9 cellular contexts compared by ENCODE assay signal in the genomic region with DNA sequence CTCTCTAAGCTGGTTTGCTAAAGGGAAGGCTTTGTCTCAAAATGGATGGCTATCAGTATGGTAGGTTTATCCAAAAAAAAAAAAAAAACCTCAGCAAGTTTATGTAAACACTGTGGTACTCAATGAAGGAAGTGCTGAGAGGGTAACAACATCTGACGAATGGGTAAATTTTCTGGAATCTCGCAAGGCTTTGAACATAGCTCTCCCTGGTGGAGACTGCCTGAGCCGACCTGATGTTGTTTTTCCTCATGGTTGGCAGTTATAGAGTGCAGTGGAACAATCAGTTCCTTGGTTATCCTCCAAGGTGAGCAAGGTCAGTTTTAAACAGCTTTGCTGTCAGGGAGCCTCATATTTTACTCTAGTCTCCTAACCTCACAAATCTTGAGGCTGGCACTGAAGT.
DNase-seq lines count a peak whose midpoint lies in the region; ATAC-seq, FAIRE-seq and TF ChIP-seq lines count a peak whose summit lies in the region.
"Had no signal": no experiment of that assay in that cellular context is flagged by ENCODE, and none has a peak within 500 bp of the region (broad histone marks: within the 10 kb centered on the region; RNA-seq: fewer than 3 reads in every experiment).

No MANE protein-coding gene starts in this region.

- H3K4me3 ChIP-seq in Loucy (ENCODE audit: low read length, poor library complexity, severe bottlenecking): no peak overlapping the region
- no peak overlapping the region for H3K4me3 ChIP-seq in cardiac fibroblast (replicated peaks in 1 of 2; ENCODE audit: low read depth in 2 of 2, low read length in 2 of 2)
- H3K4me3 ChIP-seq in esophagus muscularis mucosa: no peak overlapping the region

- no peak overlapping the region for H3K27ac ChIP-seq in CD4-positive, alpha-beta T cell (ENCODE audit: low read depth, low read length)
- H3K27ac ChIP-seq in esophagus muscularis mucosa (replicated peaks in 1 of 4): no peak overlapping the region

- H3K36me3 ChIP-seq in Loucy (ENCODE audit: insufficient read depth, low read length) (no peaks in the 10 kb centered on the region), esophagus muscularis mucosa (no peaks in the 10 kb centered on the region)

- no peaks in the 10 kb centered on the region for H3K9me3 ChIP-seq in Loucy (ENCODE audit: insufficient read depth, low read depth, low read length)
- no peaks in the 10 kb centered on the region for H3K9me3 ChIP-seq in CD4-positive, alpha-beta T cell (ENCODE audit: control insufficient read depth, low read length)
- H3K9me3 ChIP-seq in esophagus muscularis mucosa: no peaks in the 10 kb centered on the region

- no peak overlapping the region for H3K27ac Mint-ChIP-seq in CD4-positive, alpha-beta T cell

- TF ChIP-seq CTCF in D721Med (IDR thresholded peaks at IDR 0.05; ENCODE audit: insufficient read depth, missing control alignments) (peak; percentile 49), Loucy (conservative IDR thresholded peaks at IDR 0.05; ENCODE audit: low read length) (peak; percentile 48), cardiac fibroblast (IDR thresholded peaks at IDR 0.05; ENCODE audit: low read depth, low read length) (peak; percentile 37), esophagus muscularis mucosa (IDR thresholded peaks at IDR 0.05) (no peak)
- no peak for TF ChIP-seq CTCF in CD4-positive, alpha-beta T cell (IDR thresholded peaks at IDR 0.05)

- no peaks in the 10 kb centered on the region for H3K79me2 ChIP-seq in Loucy (ENCODE audit: insufficient read depth, low read length)

- H3K4me1 ChIP-seq in Loucy (ENCODE audit: insufficient read depth, low read length, poor library complexity, severe bottlenecking): peaks cover 32% of the 10 kb centered on the region
- no peaks in the 10 kb centered on the region for H3K4me1 ChIP-seq in esophagus muscularis mucosa

- FAIRE-seq in D721Med (lab: Jason Lieb, UNC): no peak

- no peaks in the 10 kb centered on the region for H3K9me3 Mint-ChIP-seq in CD4-positive, alpha-beta T cell

- intact Hi-C loops in CD4-positive, alpha-beta T cell (cut with DNase I, micrococcal nuclease): no loop called here
- intact Hi-C loops in esophagus muscularis mucosa (cut with DNase I): no loop called here

- H3K9me2 ChIP-seq in Loucy (replicated peaks; ENCODE audit: low read depth, low read length): no peaks in the 10 kb centered on the region

- H3K4me3 Mint-ChIP-seq in CD4-positive, alpha-beta T cell: no peak overlapping the region

- H3K4me1 Mint-ChIP-seq in CD4-positive, alpha-beta T cell (ENCODE audit: low read depth): no peaks in the 10 kb centered on the region

- H2AFZ ChIP-seq in Loucy (ENCODE audit: low read length): no peak overlapping the region

- TF ChIP-seq EP300 in esophagus muscularis mucosa (IDR thresholded peaks at IDR 0.05): no peak

- TF ChIP-seq POLR2A in esophagus muscularis mucosa (IDR thresholded peaks at IDR 0.05; ENCODE audit: low read depth): no peak

- no peak overlapping the region for H3K9ac ChIP-seq in Loucy (ENCODE audit: low read depth, low read length, poor library complexity, severe bottlenecking)

- no peak for ATAC-seq in CD4-positive, alpha-beta T cell (ENCODE audit: poor library complexity)

- H3K27me3 ChIP-seq in Loucy (ENCODE audit: insufficient read depth, low read length, poor library complexity, severe bottlenecking) (no peaks in the 10 kb centered on the region), esophagus muscularis mucosa (no peaks in the 10 kb centered on the region)
- no peaks in the 10 kb centered on the region for H3K27me3 ChIP-seq in CD4-positive, alpha-beta T cell (ENCODE audit: control insufficient read depth, insufficient read depth, low read length)

- no peaks in the 10 kb centered on the region for H4K20me1 ChIP-seq in Loucy (ENCODE audit: insufficient read depth, low read length, poor library complexity, severe bottlenecking)

- WGBS in esophagus muscularis mucosa: 65% methylated on average over 3 of the region's 3 CpGs

- no peaks in the 10 kb centered on the region for H3K27me3 Mint-ChIP-seq in CD4-positive, alpha-beta T cell

- DNase-seq in D721Med (ENCODE audit: insufficient read length, low spot score) (no peak), cardiac fibroblast (ENCODE audit: low read depth in 2 of 2) (peak; percentile 22 to 35), lung microvascular endothelial cell (ENCODE audit: low read depth in 2 of 2) (peak; percentile 3 to 6), germinal center (ENCODE audit: low spot score) (no peak), esophagus muscularis mucosa (ENCODE audit: extremely low spot score) (no peak)
- DNase-seq in stimulated activated naive CD4-positive, alpha-beta T cell treated with Interleukin-2 at 50 U/mL for 16 hours (lab: John Stamatoyannopoulos, UW): no peak
- no peak for DNase-seq in CD4-positive, alpha-beta T cell
- DNase-seq: head of caudate nucleus had no signal

- H3K36me3 Mint-ChIP-seq in CD4-positive, alpha-beta T cell (ENCODE audit: low read depth): no peaks in the 10 kb centered on the region

- POLR2A ChIA-PET in CD4-positive, alpha-beta T cell (lab: Charles Lee): no interaction called here

- H3K4me2 ChIP-seq in Loucy (ENCODE audit: low read depth, low read length, poor library complexity, severe bottlenecking): no peak overlapping the region

- CTCF ChIA-PET in CD4-positive, alpha-beta T cell (lab: Charles Lee): interaction anchor here (1.0 to 1.3 kb wide), 2 partner anchors 9 to 300 kb away, joined by 3 to 4 read pairs; no protein-coding TSS in a partner anchor

- no peaks in the 10 kb centered on the region for H3F3A ChIP-seq in Loucy (ENCODE audit: low read depth)

Comparison
In these comparisons a context has a peak if more than half of its experiments do, and no peak if none do; other contexts are left out.
1. DNase-seq: peak in cardiac fibroblast (2 of 2) and lung microvascular endothelial cell (2 of 2); none in D721Med (single experiment), stimulated activated naive CD4-positive, alpha-beta T cell treated with Interleukin-2 at 50 U/mL for 16 hours (single experiment), germinal center (single experiment), CD4-positive, alpha-beta T cell (0 of 10) and esophagus muscularis mucosa (single experiment).
2. CTCF ChIP-seq: peak in D721Med (single experiment), Loucy (single experiment) and cardiac fibroblast (single experiment); none in CD4-positive, alpha-beta T cell (single experiment) and esophagus muscularis mucosa (0 of 3).